In the genomic region with DNA sequence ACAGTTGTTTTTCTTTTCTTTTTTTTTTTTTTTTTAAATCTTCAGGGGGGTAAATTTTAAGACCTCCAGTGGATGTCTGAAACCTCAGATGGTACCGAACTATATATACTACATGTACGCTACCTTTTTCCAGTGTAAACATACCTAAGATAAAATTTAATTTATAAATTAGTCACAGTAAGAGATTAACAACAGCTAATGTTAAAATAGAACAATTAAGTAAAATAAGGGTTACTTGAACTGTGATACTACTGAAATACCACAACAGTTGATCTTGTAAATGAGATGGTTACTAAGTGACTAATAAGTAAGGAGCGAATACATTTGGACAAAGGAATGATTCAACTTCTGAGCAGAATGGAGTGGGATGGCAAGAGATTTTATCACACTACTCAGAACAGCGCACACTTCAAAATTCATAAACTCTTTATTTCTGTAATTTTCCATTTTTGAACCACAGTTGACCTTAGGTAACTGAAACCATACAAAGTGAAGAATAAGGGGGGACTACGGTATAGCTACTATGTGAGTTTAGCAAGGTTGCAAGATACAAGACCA, we compare ENCODE assay signal across 19 cellular contexts.
A peak's percentile ranks its signal among the peaks of the same experiment; 100 is the strongest.
DNase-seq lines count a peak whose midpoint lies in the region; ATAC-seq, FAIRE-seq and TF ChIP-seq lines count a peak whose summit lies in the region.
"Had no signal": no experiment of that assay in that cellular context is flagged by ENCODE, and none has a peak within 500 bp of the region (broad histone marks: within the 10 kb centered on the region; RNA-seq: fewer than 3 reads in every experiment).

No MANE protein-coding gene starts in this region.

- H3K4me3 ChIP-seq in A549: no peak overlapping the region
- no peak overlapping the region for H3K4me3 ChIP-seq in astrocyte (ENCODE audit: insufficient read depth, low read depth, low read length)
- no peak overlapping the region for H3K4me3 ChIP-seq in neuronal stem cell (ENCODE audit: low read length in 2 of 2)
- no peak overlapping the region for H3K4me3 ChIP-seq in sigmoid colon
- H3K4me3 ChIP-seq: lung, thoracic aorta had no signal

- in situ Hi-C loops in GM13977 (cut with MboI; ENCODE audit: low pct_unique_long_range_greater_than_20kb, low sequenced_read_pairs, unreplicated experiment): no loop called here

- no peak overlapping the region for H4K91ac ChIP-seq in neuronal stem cell (ENCODE audit: low read depth, low read length, poor library complexity)

- no peak overlapping the region for H3K14ac ChIP-seq in neuronal stem cell (ENCODE audit: low read length)

- H3K9ac ChIP-seq in astrocyte (ENCODE audit: low read length): no peak overlapping the region
- no peak overlapping the region for H3K9ac ChIP-seq in neuronal stem cell (ENCODE audit: low read depth, low read length, poor library complexity)

- TF ChIP-seq CTCF in A549 (IDR thresholded peaks at IDR 0.05) (no peak), astrocyte (IDR thresholded peaks at IDR 0.05; ENCODE audit: insufficient read depth, low read depth, low read length) (no peak), GM13977 (IDR thresholded peaks at IDR 0.05; ENCODE audit: extremely low read depth, insufficient read depth, missing control alignments) (no peak), sigmoid colon (IDR thresholded peaks at IDR 0.05) (no peak)

- no peaks in the 10 kb centered on the region for H3K9me3 ChIP-seq in A549
- no peaks in the 10 kb centered on the region for H3K9me3 ChIP-seq in astrocyte (ENCODE audit: insufficient read depth, low read depth, low read length)
- H3K9me3 ChIP-seq in neuronal stem cell (replicated peaks in 1 of 2; ENCODE audit: control insufficient read depth in 2 of 2, insufficient read depth in 1 of 2, low read depth in 1 of 2, low read length in 2 of 2): no peaks in the 10 kb centered on the region
- no peaks in the 10 kb centered on the region for H3K9me3 ChIP-seq in sigmoid colon
- H3K9me3 ChIP-seq: thoracic aorta had no signal

- H3K4me2 ChIP-seq in A549: 0 out of 3 replicates have a peak overlapping the region, but pooled peaks have one; percentile 1
- peak overlapping the region; percentile 53 for H3K4me2 ChIP-seq in astrocyte (ENCODE audit: low read length)
- no peak overlapping the region for H3K4me2 ChIP-seq in neuronal stem cell (ENCODE audit: insufficient read depth, low read length, poor library complexity, severe bottlenecking)

- no peak overlapping the region for H3K18ac ChIP-seq in neuronal stem cell (ENCODE audit: low read length)

- H2BK120ac ChIP-seq in neuronal stem cell (ENCODE audit: low read depth, low read length): no peak overlapping the region

- H3K27me3 ChIP-seq in astrocyte (ENCODE audit: insufficient read depth, low read length): no peaks in the 10 kb centered on the region
- H3K27me3 ChIP-seq in neuronal stem cell (ENCODE audit: control insufficient read depth in 3 of 3, insufficient read depth in 3 of 3, low read depth in 1 of 3, low read length in 3 of 3): no peaks in the 10 kb centered on the region
- no peaks in the 10 kb centered on the region for H3K27me3 ChIP-seq in sigmoid colon

- WGBS in A549 (ENCODE audit: missing lambda C conversion rate): 58% methylated on average over 5 of the region's 5 CpGs
- no CpG with 5 or more reads among the region's 5 CpGs for WGBS in neuronal stem cell (ENCODE audit: extremely low coverage in 2 of 2, insufficient read length in 2 of 2, insufficient replicate concordance in 1 of 2), 2 donors
- 89 to 93% methylated on average over 5 of the region's 5 CpGs for WGBS in sigmoid colon, 2 donors

- H3K4me1 Mint-ChIP-seq in astrocyte (ENCODE audit: low read depth, unreplicated experiment): peaks cover 4% of the 10 kb centered on the region
- H3K4me1 Mint-ChIP-seq in activated T-helper 2 cell treated with anti-CD3 and anti-CD28 coated beads, Interferon-gamma antibody, Interleukin-2, Interleukin-4, amounts not matched to agents 10 μg/mL and 5 μg/mL and 100 μg/mL, durations not matched to agents 14 hours and 24 hours and 36 hours (ENCODE audit: low read depth): no peaks in the 10 kb centered on the region

- no peaks in the 10 kb centered on the region for H3K79me1 ChIP-seq in neuronal stem cell (ENCODE audit: low read depth, low read length)

- H3K36me3 ChIP-seq in astrocyte (ENCODE audit: insufficient read depth, low read length) (no peaks in the 10 kb centered on the region), neuronal stem cell (replicated peaks in 1 of 2; ENCODE audit: control insufficient read depth in 2 of 2, insufficient read depth in 2 of 2, low read length in 2 of 2) (no peaks in the 10 kb centered on the region), sigmoid colon (no peaks in the 10 kb centered on the region)
- H3K36me3 ChIP-seq: thoracic aorta had no signal

- no peak overlapping the region for H3K4me3 Mint-ChIP-seq in astrocyte (ENCODE audit: unreplicated experiment)
- H3K4me3 Mint-ChIP-seq in activated T-helper 2 cell treated with anti-CD3 and anti-CD28 coated beads, Interferon-gamma antibody, Interleukin-2, Interleukin-4, amounts not matched to agents 10 μg/mL and 5 μg/mL and 100 μg/mL, durations not matched to agents 14 hours and 24 hours and 36 hours (ENCODE audit: low read depth): no peak overlapping the region

- no peak overlapping the region for H3K27ac ChIP-seq in A549
- peak overlapping the region; percentile 45 for H3K27ac ChIP-seq in astrocyte (ENCODE audit: low read depth, low read length)
- no peak overlapping the region for H3K27ac ChIP-seq in neuronal stem cell (replicated peaks; ENCODE audit: low read length)
- H3K27ac ChIP-seq in sigmoid colon: no peak overlapping the region
- H3K27ac ChIP-seq: thoracic aorta had no signal

- H3K36me3 Mint-ChIP-seq in astrocyte (ENCODE audit: low read depth, unreplicated experiment): no peaks in the 10 kb centered on the region
- H3K36me3 Mint-ChIP-seq in activated T-helper 2 cell treated with anti-CD3 and anti-CD28 coated beads, Interferon-gamma antibody, Interleukin-2, Interleukin-4, amounts not matched to agents 10 μg/mL and 5 μg/mL and 100 μg/mL, durations not matched to agents 14 hours and 24 hours and 36 hours (ENCODE audit: low read depth): no peaks in the 10 kb centered on the region

- no peaks in the 10 kb centered on the region for H3K4me1 ChIP-seq in A549
- peaks cover 4% of the 10 kb centered on the region for H3K4me1 ChIP-seq in astrocyte (ENCODE audit: insufficient read depth, low read length)
- H3K4me1 ChIP-seq in neuronal stem cell (ENCODE audit: control insufficient read depth in 2 of 2, insufficient read depth in 1 of 2, low read depth in 1 of 2, low read length in 2 of 2): no peaks in the 10 kb centered on the region
- H3K4me1 ChIP-seq in sigmoid colon: no peaks in the 10 kb centered on the region

- no peaks in the 10 kb centered on the region for H4K20me1 ChIP-seq in astrocyte (ENCODE audit: insufficient read depth, low read length)

- no peak overlapping the region for H3K4ac ChIP-seq in neuronal stem cell (ENCODE audit: low read length)

- H3K79me2 ChIP-seq in astrocyte (ENCODE audit: insufficient read depth, low read length): no peaks in the 10 kb centered on the region

- H3K23ac ChIP-seq in neuronal stem cell (ENCODE audit: low read depth, low read length, poor library complexity): no peak overlapping the region

- TF ChIP-seq RAD21 in A549 (conservative IDR thresholded peaks at IDR 0.05 in 1 of 2, IDR thresholded peaks at IDR 0.05 in 1 of 2): no peak

- H2BK15ac ChIP-seq in neuronal stem cell (ENCODE audit: low read length): no peak overlapping the region

- no peak overlapping the region for H2BK12ac ChIP-seq in neuronal stem cell (ENCODE audit: low read length)

- no peak overlapping the region for H2AK5ac ChIP-seq in neuronal stem cell (ENCODE audit: low read depth, low read length)

- ATAC-seq in A549: peak in 1 of 2 experiments; percentile 54; a peak in 2 of 6 replicates

- H3K9me3 Mint-ChIP-seq in astrocyte (ENCODE audit: unreplicated experiment): peaks cover 2% of the 10 kb centered on the region
- H3K9me3 Mint-ChIP-seq in activated T-helper 2 cell treated with anti-CD3 and anti-CD28 coated beads, Interferon-gamma antibody, Interleukin-2, Interleukin-4, amounts not matched to agents 10 μg/mL and 5 μg/mL and 100 μg/mL, durations not matched to agents 14 hours and 24 hours and 36 hours: peaks cover 6% of the 10 kb centered on the region

- FAIRE-seq in A549 (lab: Jason Lieb, UNC): peak; percentile 51
- peak; percentile 96 for FAIRE-seq in astrocyte (lab: Jason Lieb, UNC)

- no peak overlapping the region for H2AFZ ChIP-seq in astrocyte (ENCODE audit: low read depth, low read length)
- H2AFZ ChIP-seq in neuronal stem cell (ENCODE audit: low read length): no peak overlapping the region

- no peaks in the 10 kb centered on the region for H3K27me3 Mint-ChIP-seq in astrocyte (ENCODE audit: low read depth, unreplicated experiment)
- peaks cover 4% of the 10 kb centered on the region for H3K27me3 Mint-ChIP-seq in activated T-helper 2 cell treated with anti-CD3 and anti-CD28 coated beads, Interferon-gamma antibody, Interleukin-2, Interleukin-4, amounts not matched to agents 10 μg/mL and 5 μg/mL and 100 μg/mL, durations not matched to agents 14 hours and 24 hours and 36 hours (ENCODE audit: low read depth)

- intact Hi-C loops in activated T-helper 2 cell treated with anti-CD3 and anti-CD28 coated beads, Interferon-gamma antibody, Interleukin-2, Interleukin-4, amounts not matched to agents 10 μg/mL and 5 μg/mL and 100 μg/mL, durations not matched to agents 14 hours and 24 hours and 36 hours (cut with micrococcal nuclease): no loop called here
- intact Hi-C loops in sigmoid colon (cut with DNase I): no loop called here

- TF ChIP-seq EP300 in A549 (IDR thresholded peaks at IDR 0.05) (no peak), sigmoid colon (IDR thresholded peaks at IDR 0.05) (no peak)

- H3K27ac Mint-ChIP-seq in astrocyte (ENCODE audit: unreplicated experiment): peak overlapping the region; percentile 73
- no peak overlapping the region for H3K27ac Mint-ChIP-seq in activated T-helper 2 cell treated with anti-CD3 and anti-CD28 coated beads, Interferon-gamma antibody, Interleukin-2, Interleukin-4, amounts not matched to agents 10 μg/mL and 5 μg/mL and 100 μg/mL, durations not matched to agents 14 hours and 24 hours and 36 hours

- TF ChIP-seq POLR2A in A549 (IDR thresholded peaks at IDR 0.05; ENCODE audit: low read length) (no peak), sigmoid colon (IDR thresholded peaks at IDR 0.05) (no peak)

- H2BK5ac ChIP-seq in neuronal stem cell (ENCODE audit: low read length): no peak overlapping the region

- DNase-seq in A549 (ENCODE audit: low read depth in 1 of 2, low spot score in 1 of 2) (peak in 1 of 2 experiments; percentile 14), HPDE6-E6E7 (ENCODE audit: extremely low spot score) (peak; percentile 70), astrocyte (ENCODE audit: low read depth) (peak; percentile 92), foreskin melanocyte (peak; percentile 26), GM13977 (ENCODE audit: low spot score) (no peak), neuronal stem cell (ENCODE audit: low spot score) (no peak), sigmoid colon (no peak)
- DNase-seq in activated T-helper 2 cell treated with anti-CD3 and anti-CD28 coated beads, Interferon-gamma antibody, Interleukin-2, Interleukin-4, amounts not matched to agents 10 μg/mL and 5 μg/mL and 100 μg/mL, durations not matched to agents 14 hours and 24 hours and 36 hours (ENCODE audit: low spot score): no peak
- DNase-seq: activated CD4-positive, alpha-beta T cell treated with anti-CD3 and anti-CD28 coated beads, Interleukin-2, amount 50 U/mL, for 1 hour; activated T-cell treated with anti-CD3 and anti-CD28 coated beads, Interleukin-2, amount 50 U/mL, for 48 hours; anterior cingulate cortex; DMS53; effector CD8-positive, alpha-beta T cell; hippocampal formation; NCI-H345; nucleus accumbens; stimulated activated CD4-positive, alpha-beta T cell treated with anti-CD3 and anti-CD28 coated beads, Interleukin-15, amount 100 ng/mL, for 24 hours had no signal

- CTCF ChIA-PET in A549 (lab: Yijun Ruan, JAX): interaction anchor here (0.6 to 0.7 kb wide), 2 partner anchors 346 to 556 kb away, joined by 4 read pairs; no protein-coding TSS in a partner anchor

- no peak overlapping the region for H4K8ac ChIP-seq in neuronal stem cell (ENCODE audit: low read depth, low read length)

- POLR2A ChIA-PET in A549 (lab: Yijun Ruan, JAX): no interaction called here

Comparison
In these comparisons a context has a peak if more than half of its experiments do, and no peak if none do; other contexts are left out.
1. DNase-seq: peak in HPDE6-E6E7 (single experiment), astrocyte (single experiment) and foreskin melanocyte (single experiment); none in activated T-helper 2 cell treated with anti-CD3 and anti-CD28 coated beads, Interferon-gamma antibody, Interleukin-2, Interleukin-4, amounts not matched to agents 10 μg/mL and 5 μg/mL and 100 μg/mL, durations not matched to agents 14 hours and 24 hours and 36 hours (single experiment), GM13977 (single experiment), neuronal stem cell (single experiment) and sigmoid colon (single experiment).